18 cellular contexts compared by ENCODE assay signal in genomic region chr12:109451400-109451799, GRCh38. TPM values are rescaled to one million over a fixed set of nuclear protein-coding genes. Genes with fewer than 3 reads are reported as not detected.
DNase-seq lines count a peak whose midpoint lies in the region; ATAC-seq and TF ChIP-seq lines count a peak whose summit lies in the region.
"Had no signal": no experiment of that assay in that cellular context is flagged by ENCODE, and none has a peak within 500 bp of the region (broad histone marks: within the 10 kb centered on the region; RNA-seq: fewer than 3 reads in every experiment).

No MANE protein-coding gene starts in this region.

- no peak overlapping the region for H3K4me2 ChIP-seq in GM23248 (ENCODE audit: unreplicated experiment)

- H3K27ac ChIP-seq in left ventricle myocardium inferior (replicated peaks): peak overlapping the region; percentile 27
- peak overlapping the region in 3 of 4 donors; percentile 55 to 75 (median 57) for H3K27ac ChIP-seq in gastroesophageal sphincter
- no peak overlapping the region for H3K27ac ChIP-seq in GM23248

- ATAC-seq in Right ventricle myocardium superior (ENCODE audit: poor library complexity): no peak
- ATAC-seq in gastroesophageal sphincter: no peak
- ATAC-seq: GM12878, HepG2 had no signal

- peaks cover 100% of the 10 kb centered on the region for H3K79me2 ChIP-seq in GM23248 (ENCODE audit: insufficient read depth)

- TF ChIP-seq CTCF in left ventricle myocardium inferior (IDR thresholded peaks at IDR 0.05; ENCODE audit: borderline replicate concordance): no peak
- TF ChIP-seq CTCF in gastroesophageal sphincter (IDR thresholded peaks at IDR 0.05): no peak

- no peak for TF ChIP-seq EP300 in gastroesophageal sphincter (IDR thresholded peaks at IDR 0.05)

- TF ChIP-seq POLR2A in gastroesophageal sphincter (IDR thresholded peaks at IDR 0.05): no peak

- WGBS in gastroesophageal sphincter (ENCODE audit: low coverage in 1 of 2), 2 donors: 78 to 87% methylated on average over 5 to 16 of the region's 23 CpGs
- WGBS in GM23248 (ENCODE audit: low coverage in 1 of 2, low lambda C conversion rate in 2 of 2, missing lambda C conversion rate in 2 of 2), 2 experiments: 90 to 91% methylated on average over 10 to 23 of the region's 23 CpGs

- H3K9me3 ChIP-seq in left ventricle myocardium inferior (replicated peaks) (no peaks in the 10 kb centered on the region), gastroesophageal sphincter (no peaks in the 10 kb centered on the region), GM23248 (ENCODE audit: low read depth) (no peaks in the 10 kb centered on the region)

- in situ Hi-C loops in GM23248 (cut with MboI): no loop called here

- no peaks in the 10 kb centered on the region for H3K27me3 ChIP-seq in left ventricle myocardium inferior (ENCODE audit: low read depth)
- H3K27me3 ChIP-seq in gastroesophageal sphincter: no peaks in the 10 kb centered on the region
- H3K27me3 ChIP-seq in GM23248 (replicated peaks; ENCODE audit: insufficient read depth): no peaks in the 10 kb centered on the region

- no peak overlapping the region for H2AFZ ChIP-seq in GM23248

- H3K4me1 ChIP-seq in left ventricle myocardium inferior (peaks cover 39% of the 10 kb centered on the region), gastroesophageal sphincter (peaks cover 0 to 55% (median 10%) of the 10 kb centered on the region in 3 donors), GM23248 (ENCODE audit: insufficient read depth) (peaks cover 16% of the 10 kb centered on the region)

- peaks cover 85% of the 10 kb centered on the region for H3K36me3 ChIP-seq in left ventricle myocardium inferior
- peaks cover 0 to 87% of the 10 kb centered on the region in 2 donors for H3K36me3 ChIP-seq in gastroesophageal sphincter
- peaks cover 85% of the 10 kb centered on the region for H3K36me3 ChIP-seq in GM23248 (ENCODE audit: low read depth)

- intact Hi-C loops in left ventricle myocardium inferior (cut with micrococcal nuclease) (no loop called here), Right ventricle myocardium superior (cut with DNase I) (no loop called here), posterior vena cava (cut with DNase I) (no loop called here)

- H3K4me3 ChIP-seq in left ventricle myocardium inferior (no peak overlapping the region), gastroesophageal sphincter (no peak overlapping the region), GM23248 (no peak overlapping the region)
- H3K4me3 ChIP-seq: GM12878 had no signal

- DNase-seq in left ventricle myocardium inferior (no peak), Right ventricle myocardium superior (no peak), posterior vena cava (ENCODE audit: low spot score) (peak; percentile 69), GM23248 (no peak)
- no peak for DNase-seq in stimulated activated naive CD4-positive, alpha-beta T cell (lab: John Stamatoyannopoulos, UW)
- DNase-seq in stimulated activated CD4-positive, alpha-beta T cell treated with anti-CD3 and anti-CD28 coated beads, Interleukin-2, amount 100 ng/mL, for 24 hours: no peak
- DNase-seq: AML-193, Calu3, DMS79, H9, MM.1S, NCI-H1105, NCI-H1694 treated with DMSO at 0.1 percent for 48 hours, NCI-H446 treated with DMSO at 0.1 percent for 48 hours, NCI-H82 had no signal

- no peaks in the 10 kb centered on the region; the same call in 1 of the 2 replicates for H4K20me1 ChIP-seq in GM23248 (ENCODE audit: insufficient read depth)

- H3K9me2 ChIP-seq in GM23248 (ENCODE audit: insufficient read depth): no peaks in the 10 kb centered on the region

- peaks cover 13% of the 10 kb centered on the region for H3F3A ChIP-seq in GM23248 (ENCODE audit: insufficient read depth)

- H3K9ac ChIP-seq in GM23248: no peak overlapping the region

RNA-seq across cellular contexts. Expression of gene KCTD10, which starts 25.7 kb away (rescaled TPM):
- 21.5 TPM for total RNA-seq in left ventricle myocardium inferior
- total RNA-seq in Right ventricle myocardium superior: 27.1 TPM
- 100 to 1,000 TPM in 1 of 4 donors, 10 to 100 TPM in 3; 76.8 to 104 (median 94.5) TPM for total RNA-seq in gastroesophageal sphincter
- 100 to 1,000 TPM; 136 to 138 TPM for total RNA-seq in posterior vena cava
- total RNA-seq in GM23248 (2014; rRNA removed; shearing (Covaris generic)): 97.0 and 117 TPM in 2 replicates
- polyA plus RNA-seq in GM23248 (2016; fragmentation: Nextera tagmentation; extraction: Ambion mirVana): 81.1 and 83.4 TPM in 2 replicates

RNA-seq across cellular contexts. Expression of gene UBE3B, which starts 26.0 kb away (rescaled TPM):
- total RNA-seq in left ventricle myocardium inferior: 56.0 TPM
- total RNA-seq in Right ventricle myocardium superior: 50.9 TPM
- 10 to 100 TPM; 45.2 to 63.6 (median 62.8) TPM for total RNA-seq in gastroesophageal sphincter
- total RNA-seq in posterior vena cava: 10 to 100 TPM; 29.5 to 34.9 TPM
- 32.0 and 34.7 TPM in 2 replicates for total RNA-seq in GM23248 (2014; rRNA removed; shearing (Covaris generic))
- 34.3 and 38.3 TPM in 2 replicates for polyA plus RNA-seq in GM23248 (2016; fragmentation: Nextera tagmentation; extraction: Ambion mirVana)
